Comparison of ENCODE assay signal across 1 cellular context in the genomic region with DNA sequence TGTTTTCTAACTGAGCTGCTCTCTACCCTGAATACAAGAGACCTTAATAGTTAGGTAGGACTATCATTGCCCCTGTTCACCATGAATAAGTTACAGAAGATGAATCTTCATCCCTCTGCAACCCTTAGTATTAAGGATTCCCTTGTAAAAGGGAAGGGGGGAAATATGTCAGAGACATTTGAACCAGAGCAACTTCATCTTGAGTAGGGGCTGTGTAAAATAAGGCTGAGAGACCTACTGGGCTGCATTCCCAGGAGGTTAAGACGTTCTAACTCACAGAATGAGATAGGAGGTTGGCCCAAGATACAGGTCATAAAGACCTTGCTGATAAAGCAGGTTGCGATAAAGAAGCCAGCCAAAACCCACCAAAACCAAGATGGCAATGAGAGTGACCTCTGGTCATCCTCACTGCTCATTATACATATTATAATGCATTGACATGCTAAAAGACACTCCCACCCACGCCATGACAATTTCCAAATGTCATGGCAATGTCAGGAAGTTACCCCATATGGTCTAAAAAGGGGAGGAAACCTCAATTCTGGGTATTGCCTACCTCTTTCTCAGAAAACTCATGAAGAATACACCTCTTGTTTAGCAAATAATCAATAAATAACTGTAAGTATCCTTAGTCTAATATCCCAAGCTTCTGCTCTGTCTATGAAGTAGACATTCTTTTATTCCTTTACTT.
TF ChIP-seq lines count a peak whose summit lies in the region.

No MANE protein-coding gene starts in this region.

TF ChIP-seq in K562, 482 proteins besides CTCF, POLR2A, EP300 and RAD21 (continued from another document and continues in another):
- TF ChIP-seq, protein P1, sequence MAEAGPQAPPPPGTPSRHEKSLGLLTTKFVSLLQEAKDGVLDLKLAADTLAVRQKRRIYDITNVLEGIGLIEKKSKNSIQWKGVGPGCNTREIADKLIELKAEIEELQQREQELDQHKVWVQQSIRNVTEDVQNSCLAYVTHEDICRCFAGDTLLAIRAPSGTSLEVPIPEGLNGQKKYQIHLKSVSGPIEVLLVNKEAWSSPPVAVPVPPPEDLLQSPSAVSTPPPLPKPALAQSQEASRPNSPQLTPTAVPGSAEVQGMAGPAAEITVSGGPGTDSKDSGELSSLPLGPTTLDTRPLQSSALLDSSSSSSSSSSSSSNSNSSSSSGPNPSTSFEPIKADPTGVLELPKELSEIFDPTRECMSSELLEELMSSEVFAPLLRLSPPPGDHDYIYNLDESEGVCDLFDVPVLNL (CRISPR knock-in tag; IDR thresholded peaks at IDR 0.05; ENCODE audit: low read depth): no peak
- TF ChIP-seq RB1 (IDR thresholded peaks at IDR 0.05; ENCODE audit: low read depth) (no peak), ZNF436 (CRISPR knock-in tag; IDR thresholded peaks at IDR 0.05) (no peak), HMG20A (CRISPR knock-in tag; conservative IDR thresholded peaks at IDR 0.05) (no peak), YY1 (IDR thresholded peaks at IDR 0.05; ENCODE audit: borderline replicate concordance in 1 of 3, control insufficient read depth in 1 of 3, extremely low read depth in 1 of 3, insufficient read depth in 3 of 3, insufficient read length in 1 of 3, insufficient replicate concordance in 2 of 3, low read depth in 1 of 3, low read length in 2 of 3) (no peak), RBM15 (IDR thresholded peaks at IDR 0.05; ENCODE audit: insufficient read depth, low read length) (no peak), SOX6 (IDR thresholded peaks at IDR 0.05) (no peak), TRIM28 (IDR thresholded peaks at IDR 0.05) (no peak), ZNF140 (CRISPR knock-in tag; IDR thresholded peaks at IDR 0.05) (no peak), PML (IDR thresholded peaks at IDR 0.05; ENCODE audit: low read length) (no peak), KDM5B (IDR thresholded peaks at IDR 0.05; ENCODE audit: insufficient replicate concordance, low read depth, low read length) (no peak), ELF4 (CRISPR knock-in tag; IDR thresholded peaks at IDR 0.05) (no peak), BHLHE40 (IDR thresholded peaks at IDR 0.05; ENCODE audit: low read length) (no peak), ZC3H11A (IDR thresholded peaks at IDR 0.05; ENCODE audit: low read depth, low read length) (no peak), FOXP1 (CRISPR knock-in tag; IDR thresholded peaks at IDR 0.05) (no peak), RCOR1 (IDR thresholded peaks at IDR 0.05; ENCODE audit: borderline replicate concordance in 1 of 2, low read depth in 2 of 2, low read length in 2 of 2) (no peak), BACH1 (tag; IDR thresholded peaks at IDR 0.05) (peak; percentile 64), GABPB2 (CRISPR knock-in tag; conservative IDR thresholded peaks at IDR 0.05) (no peak), NCOR1 (IDR thresholded peaks at IDR 0.05) (no peak)
- TF ChIP-seq, protein P2, sequence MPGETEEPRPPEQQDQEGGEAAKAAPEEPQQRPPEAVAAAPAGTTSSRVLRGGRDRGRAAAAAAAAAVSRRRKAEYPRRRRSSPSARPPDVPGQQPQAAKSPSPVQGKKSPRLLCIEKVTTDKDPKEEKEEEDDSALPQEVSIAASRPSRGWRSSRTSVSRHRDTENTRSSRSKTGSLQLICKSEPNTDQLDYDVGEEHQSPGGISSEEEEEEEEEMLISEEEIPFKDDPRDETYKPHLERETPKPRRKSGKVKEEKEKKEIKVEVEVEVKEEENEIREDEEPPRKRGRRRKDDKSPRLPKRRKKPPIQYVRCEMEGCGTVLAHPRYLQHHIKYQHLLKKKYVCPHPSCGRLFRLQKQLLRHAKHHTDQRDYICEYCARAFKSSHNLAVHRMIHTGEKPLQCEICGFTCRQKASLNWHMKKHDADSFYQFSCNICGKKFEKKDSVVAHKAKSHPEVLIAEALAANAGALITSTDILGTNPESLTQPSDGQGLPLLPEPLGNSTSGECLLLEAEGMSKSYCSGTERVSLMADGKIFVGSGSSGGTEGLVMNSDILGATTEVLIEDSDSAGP (CRISPR knock-in tag; IDR thresholded peaks at IDR 0.05): no peak
- TF ChIP-seq, protein P3, sequence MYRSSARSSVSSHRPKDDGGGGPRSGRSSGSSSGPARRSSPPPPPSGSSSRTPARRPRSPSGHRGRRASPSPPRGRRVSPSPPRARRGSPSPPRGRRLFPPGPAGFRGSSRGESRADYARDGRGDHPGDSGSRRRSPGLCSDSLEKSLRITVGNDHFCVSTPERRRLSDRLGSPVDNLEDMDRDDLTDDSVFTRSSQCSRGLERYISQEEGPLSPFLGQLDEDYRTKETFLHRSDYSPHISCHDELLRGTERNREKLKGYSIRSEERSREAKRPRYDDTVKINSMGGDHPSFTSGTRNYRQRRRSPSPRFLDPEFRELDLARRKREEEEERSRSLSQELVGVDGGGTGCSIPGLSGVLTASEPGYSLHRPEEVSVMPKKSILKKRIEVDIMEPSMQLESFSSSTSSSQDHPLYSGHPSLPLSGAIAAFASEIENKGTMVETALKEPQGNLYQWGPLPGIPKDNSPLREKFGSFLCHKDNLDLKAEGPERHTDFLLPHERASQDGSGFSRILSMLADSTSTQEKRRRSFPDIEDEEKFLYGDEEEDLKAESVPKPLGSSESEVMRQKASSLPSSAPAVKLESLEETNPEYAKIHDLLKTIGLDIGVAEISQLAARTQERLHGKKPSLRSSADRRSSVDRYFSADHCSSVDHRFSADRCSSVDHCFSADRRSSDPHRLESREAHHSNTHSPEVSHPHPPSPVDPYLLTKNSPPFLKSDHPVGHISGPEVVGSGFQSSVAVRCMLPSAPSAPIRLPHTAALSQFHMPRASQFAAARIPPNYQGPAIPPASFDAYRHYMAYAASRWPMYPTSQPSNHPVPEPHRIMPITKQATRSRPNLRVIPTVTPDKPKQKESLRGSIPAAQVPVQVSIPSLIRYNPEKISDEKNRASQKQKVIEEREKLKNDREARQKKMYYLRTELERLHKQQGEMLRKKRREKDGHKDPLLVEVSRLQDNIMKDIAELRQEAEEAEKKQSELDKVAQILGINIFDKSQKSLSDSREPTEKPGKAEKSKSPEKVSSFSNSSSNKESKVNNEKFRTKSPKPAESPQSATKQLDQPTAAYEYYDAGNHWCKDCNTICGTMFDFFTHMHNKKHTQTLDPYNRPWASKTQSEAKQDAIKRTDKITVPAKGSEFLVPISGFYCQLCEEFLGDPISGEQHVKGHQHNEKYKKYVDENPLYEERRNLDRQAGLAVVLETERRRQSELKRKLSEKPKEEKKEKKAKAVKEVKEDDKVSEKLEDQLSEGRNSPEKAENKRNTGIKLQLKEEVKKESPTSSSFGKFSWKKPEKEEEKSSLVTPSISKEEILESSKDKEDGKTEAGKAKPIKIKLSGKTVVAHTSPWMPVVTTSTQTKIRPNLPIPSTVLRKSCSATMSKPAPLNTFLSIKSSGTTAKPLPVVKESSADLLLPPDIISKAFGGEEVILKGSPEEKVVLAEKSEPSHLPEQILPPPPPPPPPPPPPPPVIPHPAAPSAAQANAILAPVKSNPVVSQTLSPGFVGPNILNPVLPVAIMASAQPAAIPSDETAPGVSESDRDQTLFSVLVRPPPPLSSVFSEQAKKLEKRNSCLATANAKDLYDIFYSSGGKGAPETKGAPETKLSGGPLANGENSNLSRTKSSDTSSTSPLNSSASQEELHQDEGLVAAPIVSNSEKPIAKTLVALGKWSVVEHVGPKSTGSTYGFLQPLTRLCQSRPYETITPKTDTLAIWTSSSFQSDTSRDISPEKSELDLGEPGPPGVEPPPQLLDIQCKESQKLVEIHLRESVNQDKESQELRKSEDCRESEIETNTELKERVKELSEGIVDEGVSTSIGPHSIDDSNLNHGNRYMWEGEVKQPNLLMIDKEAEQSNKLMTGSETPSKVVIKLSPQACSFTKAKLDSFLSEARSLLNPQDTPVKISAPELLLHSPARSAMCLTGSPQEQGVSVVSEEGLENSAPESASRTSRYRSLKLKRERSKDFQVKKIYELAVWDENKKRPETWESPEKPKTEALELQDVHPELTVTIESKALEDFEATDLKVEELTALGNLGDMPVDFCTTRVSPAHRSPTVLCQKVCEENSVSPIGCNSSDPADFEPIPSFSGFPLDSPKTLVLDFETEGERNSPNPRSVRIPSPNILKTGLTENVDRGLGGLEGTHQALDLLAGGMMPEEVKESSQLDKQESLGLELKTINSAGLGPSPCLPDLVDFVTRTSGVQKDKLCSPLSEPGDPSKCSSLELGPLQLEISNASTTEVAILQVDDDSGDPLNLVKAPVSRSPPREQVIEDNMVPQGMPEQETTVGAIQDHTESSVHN (IDR thresholded peaks at IDR 0.05; ENCODE audit: borderline replicate concordance in 1 of 2, low read depth in 1 of 2): no peak
- TF ChIP-seq, protein P4, sequence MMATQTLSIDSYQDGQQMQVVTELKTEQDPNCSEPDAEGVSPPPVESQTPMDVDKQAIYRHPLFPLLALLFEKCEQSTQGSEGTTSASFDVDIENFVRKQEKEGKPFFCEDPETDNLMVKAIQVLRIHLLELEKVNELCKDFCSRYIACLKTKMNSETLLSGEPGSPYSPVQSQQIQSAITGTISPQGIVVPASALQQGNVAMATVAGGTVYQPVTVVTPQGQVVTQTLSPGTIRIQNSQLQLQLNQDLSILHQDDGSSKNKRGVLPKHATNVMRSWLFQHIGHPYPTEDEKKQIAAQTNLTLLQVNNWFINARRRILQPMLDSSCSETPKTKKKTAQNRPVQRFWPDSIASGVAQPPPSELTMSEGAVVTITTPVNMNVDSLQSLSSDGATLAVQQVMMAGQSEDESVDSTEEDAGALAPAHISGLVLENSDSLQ (IDR thresholded peaks at IDR 0.05): 0 out of 2 replicates have a peak, but pooled peaks have one; percentile 26
- TF ChIP-seq, protein P5, sequence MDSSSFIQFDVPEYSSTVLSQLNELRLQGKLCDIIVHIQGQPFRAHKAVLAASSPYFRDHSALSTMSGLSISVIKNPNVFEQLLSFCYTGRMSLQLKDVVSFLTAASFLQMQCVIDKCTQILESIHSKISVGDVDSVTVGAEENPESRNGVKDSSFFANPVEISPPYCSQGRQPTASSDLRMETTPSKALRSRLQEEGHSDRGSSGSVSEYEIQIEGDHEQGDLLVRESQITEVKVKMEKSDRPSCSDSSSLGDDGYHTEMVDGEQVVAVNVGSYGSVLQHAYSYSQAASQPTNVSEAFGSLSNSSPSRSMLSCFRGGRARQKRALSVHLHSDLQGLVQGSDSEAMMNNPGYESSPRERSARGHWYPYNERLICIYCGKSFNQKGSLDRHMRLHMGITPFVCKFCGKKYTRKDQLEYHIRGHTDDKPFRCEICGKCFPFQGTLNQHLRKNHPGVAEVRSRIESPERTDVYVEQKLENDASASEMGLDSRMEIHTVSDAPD (CRISPR knock-in tag; IDR thresholded peaks at IDR 0.05): no peak
- TF ChIP-seq, protein P6, sequence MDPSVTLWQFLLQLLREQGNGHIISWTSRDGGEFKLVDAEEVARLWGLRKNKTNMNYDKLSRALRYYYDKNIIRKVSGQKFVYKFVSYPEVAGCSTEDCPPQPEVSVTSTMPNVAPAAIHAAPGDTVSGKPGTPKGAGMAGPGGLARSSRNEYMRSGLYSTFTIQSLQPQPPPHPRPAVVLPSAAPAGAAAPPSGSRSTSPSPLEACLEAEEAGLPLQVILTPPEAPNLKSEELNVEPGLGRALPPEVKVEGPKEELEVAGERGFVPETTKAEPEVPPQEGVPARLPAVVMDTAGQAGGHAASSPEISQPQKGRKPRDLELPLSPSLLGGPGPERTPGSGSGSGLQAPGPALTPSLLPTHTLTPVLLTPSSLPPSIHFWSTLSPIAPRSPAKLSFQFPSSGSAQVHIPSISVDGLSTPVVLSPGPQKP (CRISPR knock-in tag; IDR thresholded peaks at IDR 0.05): no peak
- TF ChIP-seq, protein P7, sequence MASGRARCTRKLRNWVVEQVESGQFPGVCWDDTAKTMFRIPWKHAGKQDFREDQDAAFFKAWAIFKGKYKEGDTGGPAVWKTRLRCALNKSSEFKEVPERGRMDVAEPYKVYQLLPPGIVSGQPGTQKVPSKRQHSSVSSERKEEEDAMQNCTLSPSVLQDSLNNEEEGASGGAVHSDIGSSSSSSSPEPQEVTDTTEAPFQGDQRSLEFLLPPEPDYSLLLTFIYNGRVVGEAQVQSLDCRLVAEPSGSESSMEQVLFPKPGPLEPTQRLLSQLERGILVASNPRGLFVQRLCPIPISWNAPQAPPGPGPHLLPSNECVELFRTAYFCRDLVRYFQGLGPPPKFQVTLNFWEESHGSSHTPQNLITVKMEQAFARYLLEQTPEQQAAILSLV (tag; IDR thresholded peaks at IDR 0.05): peak; percentile 53; the same call in 1 of the 2 replicates
- TF ChIP-seq, protein P8, sequence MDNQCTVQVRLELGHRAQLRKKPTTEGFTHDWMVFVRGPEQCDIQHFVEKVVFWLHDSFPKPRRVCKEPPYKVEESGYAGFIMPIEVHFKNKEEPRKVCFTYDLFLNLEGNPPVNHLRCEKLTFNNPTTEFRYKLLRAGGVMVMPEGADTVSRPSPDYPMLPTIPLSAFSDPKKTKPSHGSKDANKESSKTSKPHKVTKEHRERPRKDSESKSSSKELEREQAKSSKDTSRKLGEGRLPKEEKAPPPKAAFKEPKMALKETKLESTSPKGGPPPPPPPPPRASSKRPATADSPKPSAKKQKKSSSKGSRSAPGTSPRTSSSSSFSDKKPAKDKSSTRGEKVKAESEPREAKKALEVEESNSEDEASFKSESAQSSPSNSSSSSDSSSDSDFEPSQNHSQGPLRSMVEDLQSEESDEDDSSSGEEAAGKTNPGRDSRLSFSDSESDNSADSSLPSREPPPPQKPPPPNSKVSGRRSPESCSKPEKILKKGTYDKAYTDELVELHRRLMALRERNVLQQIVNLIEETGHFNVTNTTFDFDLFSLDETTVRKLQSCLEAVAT (IDR thresholded peaks at IDR 0.05): no peak
- TF ChIP-seq, protein P9, sequence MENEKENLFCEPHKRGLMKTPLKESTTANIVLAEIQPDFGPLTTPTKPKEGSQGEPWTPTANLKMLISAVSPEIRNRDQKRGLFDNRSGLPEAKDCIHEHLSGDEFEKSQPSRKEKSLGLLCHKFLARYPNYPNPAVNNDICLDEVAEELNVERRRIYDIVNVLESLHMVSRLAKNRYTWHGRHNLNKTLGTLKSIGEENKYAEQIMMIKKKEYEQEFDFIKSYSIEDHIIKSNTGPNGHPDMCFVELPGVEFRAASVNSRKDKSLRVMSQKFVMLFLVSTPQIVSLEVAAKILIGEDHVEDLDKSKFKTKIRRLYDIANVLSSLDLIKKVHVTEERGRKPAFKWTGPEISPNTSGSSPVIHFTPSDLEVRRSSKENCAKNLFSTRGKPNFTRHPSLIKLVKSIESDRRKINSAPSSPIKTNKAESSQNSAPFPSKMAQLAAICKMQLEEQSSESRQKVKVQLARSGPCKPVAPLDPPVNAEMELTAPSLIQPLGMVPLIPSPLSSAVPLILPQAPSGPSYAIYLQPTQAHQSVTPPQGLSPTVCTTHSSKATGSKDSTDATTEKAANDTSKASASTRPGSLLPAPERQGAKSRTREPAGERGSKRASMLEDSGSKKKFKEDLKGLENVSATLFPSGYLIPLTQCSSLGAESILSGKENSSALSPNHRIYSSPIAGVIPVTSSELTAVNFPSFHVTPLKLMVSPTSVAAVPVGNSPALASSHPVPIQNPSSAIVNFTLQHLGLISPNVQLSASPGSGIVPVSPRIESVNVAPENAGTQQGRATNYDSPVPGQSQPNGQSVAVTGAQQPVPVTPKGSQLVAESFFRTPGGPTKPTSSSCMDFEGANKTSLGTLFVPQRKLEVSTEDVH (IDR thresholded peaks at IDR 0.05; ENCODE audit: low read depth, partially characterized antibody): no peak
- TF ChIP-seq, protein P10, sequence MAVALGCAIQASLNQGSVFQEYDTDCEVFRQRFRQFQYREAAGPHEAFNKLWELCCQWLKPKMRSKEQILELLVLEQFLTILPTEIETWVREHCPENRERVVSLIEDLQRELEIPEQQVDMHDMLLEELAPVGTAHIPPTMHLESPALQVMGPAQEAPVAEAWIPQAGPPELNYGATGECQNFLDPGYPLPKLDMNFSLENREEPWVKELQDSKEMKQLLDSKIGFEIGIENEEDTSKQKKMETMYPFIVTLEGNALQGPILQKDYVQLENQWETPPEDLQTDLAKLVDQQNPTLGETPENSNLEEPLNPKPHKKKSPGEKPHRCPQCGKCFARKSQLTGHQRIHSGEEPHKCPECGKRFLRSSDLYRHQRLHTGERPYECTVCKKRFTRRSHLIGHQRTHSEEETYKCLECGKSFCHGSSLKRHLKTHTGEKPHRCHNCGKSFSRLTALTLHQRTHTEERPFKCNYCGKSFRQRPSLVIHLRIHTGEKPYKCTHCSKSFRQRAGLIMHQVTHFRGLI (CRISPR knock-in tag; IDR thresholded peaks at IDR 0.05): peak; percentile 46; the same call in 1 of the 2 replicates
- TF ChIP-seq, protein P11, sequence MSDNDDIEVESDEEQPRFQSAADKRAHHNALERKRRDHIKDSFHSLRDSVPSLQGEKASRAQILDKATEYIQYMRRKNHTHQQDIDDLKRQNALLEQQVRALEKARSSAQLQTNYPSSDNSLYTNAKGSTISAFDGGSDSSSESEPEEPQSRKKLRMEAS (CRISPR knock-in tag; IDR thresholded peaks at IDR 0.05): no peak
